In genomic region chr1:10796029-10796944, GRCh38 we compare ENCODE assay signal across 7 cellular contexts. TPM values are rescaled to one million over a fixed set of nuclear protein-coding genes. Genes with fewer than 3 reads are reported as not detected.
DNase-seq lines count a peak whose midpoint lies in the region; ATAC-seq, FAIRE-seq and TF ChIP-seq lines count a peak whose summit lies in the region.

TSS of gene CASZ1 (minus strand) at chr1:10796646. CDS start at chr1:10693889, 102,757 bp downstream.

- no peak within 1 kb of the TSS for H3K27ac ChIP-seq in GM23248

- H3K36me3 ChIP-seq in GM23248 (ENCODE audit: low read depth): no peaks in the 10 kb centered on the region

- DNase-seq in GM23248 (peak; percentile 93), NCI-H2107 treated with DMSO at 0.1 percent for 48 hours (lab: John Stamatoyannopoulos, UW; ENCODE audit: unreplicated experiment) (peak; percentile 89), Right ventricle myocardium inferior (ENCODE audit: missing footprints) (no peak), non-pigmented ciliary epithelial cell (ENCODE audit: low read depth) (peak; percentile 36), GM12892 (ENCODE audit: insufficient read length) (no peak)
- DNase-seq in activated naive CD8-positive, alpha-beta T cell treated with anti-CD3 and anti-CD28 coated beads, Interleukin-2, amount 10 ng/mL, durations not matched to agents 7 days and 5 days: peak; percentile 35
- DNase-seq in activated naive CD4-positive, alpha-beta T cell treated with Interleukin-2 at 50 U/mL for 16 hours: no peak

- ATAC-seq in activated naive CD8-positive, alpha-beta T cell treated with anti-CD3 and anti-CD28 coated beads, Interleukin-2, amount 10 ng/mL, durations not matched to agents 7 days and 5 days (ENCODE audit: low read depth): no peak
- peak; percentile 56 for ATAC-seq in Right ventricle myocardium inferior

- H3K27me3 Mint-ChIP-seq in activated naive CD8-positive, alpha-beta T cell treated with anti-CD3 and anti-CD28 coated beads, Interleukin-2, amount 10 ng/mL, durations not matched to agents 7 days and 5 days: peaks cover 73% of the 10 kb centered on the region

- in situ Hi-C loops in GM23248 (cut with MboI): no loop called here

- H4K20me1 ChIP-seq in GM23248 (ENCODE audit: insufficient read depth): no peaks in the 10 kb centered on the region

- TF ChIP-seq POLR2A in GM12892 (IDR thresholded peaks at IDR 0.05; ENCODE audit: low read depth, low read length): no peak

- H3K9me3 Mint-ChIP-seq in activated naive CD8-positive, alpha-beta T cell treated with anti-CD3 and anti-CD28 coated beads, Interleukin-2, amount 10 ng/mL, durations not matched to agents 7 days and 5 days: no peaks in the 10 kb centered on the region

- H3K4me3 ChIP-seq in GM23248: peak within 1 kb of the TSS; percentile 73

- intact Hi-C loops in Right ventricle myocardium inferior (cut with DNase I): loop anchor here (1.0 to 5.0 kb wide), 2 partner anchors 26 to 264 kb away; no protein-coding TSS in a partner anchor

- peak within 1 kb of the TSS; percentile 85 for H3K4me3 Mint-ChIP-seq in activated naive CD8-positive, alpha-beta T cell treated with anti-CD3 and anti-CD28 coated beads, Interleukin-2, amount 10 ng/mL, durations not matched to agents 7 days and 5 days

- H3K27ac Mint-ChIP-seq in activated naive CD8-positive, alpha-beta T cell treated with anti-CD3 and anti-CD28 coated beads, Interleukin-2, amount 10 ng/mL, durations not matched to agents 7 days and 5 days: no peak within 1 kb of the TSS

- peak within 1 kb of the TSS; percentile 81 for H3K4me2 ChIP-seq in GM23248 (ENCODE audit: unreplicated experiment)

- POLR2A ChIA-PET in activated naive CD8-positive, alpha-beta T cell treated with anti-CD3 and anti-CD28 coated beads, Interleukin-2, amount 10 ng/mL, durations not matched to agents 7 days and 5 days (lab: Charles Lee): no interaction called here

- no peaks in the 10 kb centered on the region for H3K79me2 ChIP-seq in GM23248 (ENCODE audit: insufficient read depth)

- H3F3A ChIP-seq in GM23248 (ENCODE audit: insufficient read depth): no peaks in the 10 kb centered on the region

- peaks cover 10% of the 10 kb centered on the region for H3K4me1 Mint-ChIP-seq in activated naive CD8-positive, alpha-beta T cell treated with anti-CD3 and anti-CD28 coated beads, Interleukin-2, amount 10 ng/mL, durations not matched to agents 7 days and 5 days

- no peaks in the 10 kb centered on the region for H3K36me3 Mint-ChIP-seq in activated naive CD8-positive, alpha-beta T cell treated with anti-CD3 and anti-CD28 coated beads, Interleukin-2, amount 10 ng/mL, durations not matched to agents 7 days and 5 days

- WGBS in GM23248 (ENCODE audit: low coverage in 1 of 2, low lambda C conversion rate in 2 of 2, missing lambda C conversion rate in 2 of 2), 2 experiments: 2 to 3% methylated on average over 14 to 85 of the region's 88 CpGs

- H2AFZ ChIP-seq in GM23248: peak within 1 kb of the TSS; percentile 72

- H3K27me3 ChIP-seq in GM23248 (replicated peaks; ENCODE audit: insufficient read depth): peaks cover 53% of the 10 kb centered on the region

- no peak within 1 kb of the TSS for H3K9ac ChIP-seq in GM23248

- H3K9me2 ChIP-seq in GM23248 (ENCODE audit: insufficient read depth): no peaks in the 10 kb centered on the region

- no peak for FAIRE-seq in GM12892 (lab: Jason Lieb, UNC)

- H3K4me1 ChIP-seq in GM23248 (ENCODE audit: insufficient read depth): no peaks in the 10 kb centered on the region

- no peaks in the 10 kb centered on the region for H3K9me3 ChIP-seq in GM23248 (ENCODE audit: low read depth)

RNA-seq across cellular contexts. Expression of gene CASZ1, which starts in this region (rescaled TPM):
- total RNA-seq in GM23248 (2014; rRNA removed; shearing (Covaris generic)): under 0.01 and 0.54 TPM in 2 replicates
- 0.11 and 0.46 TPM in 2 replicates for polyA plus RNA-seq in GM23248 (2016; fragmentation: Nextera tagmentation; extraction: Ambion mirVana)
- 10 to 100 TPM; 11.0 to 11.5 TPM for total RNA-seq in activated naive CD8-positive, alpha-beta T cell treated with anti-CD3 and anti-CD28 coated beads, Interleukin-2, amount 10 ng/mL, durations not matched to agents 7 days and 5 days
- 58.2 TPM for total RNA-seq in Right ventricle myocardium inferior
- polyA plus RNA-seq in GM12892 (2012; ENCODE audit: missing spikeins): 0.91 TPM

Comparison
In these comparisons a context has a peak if more than half of its experiments do, and no peak if none do; other contexts are left out.
1. Peak in DNase-seq, H3K4me3 ChIP-seq and H3K4me2 ChIP-seq in GM23248; RNA of the gene not detected or under 1 TPM.
2. DNase-seq: peak in NCI-H2107 treated with DMSO at 0.1 percent for 48 hours (single experiment), activated naive CD8-positive, alpha-beta T cell treated with anti-CD3 and anti-CD28 coated beads, Interleukin-2, amount 10 ng/mL, durations not matched to agents 7 days and 5 days (single experiment) and non-pigmented ciliary epithelial cell (single experiment); none in Right ventricle myocardium inferior (single experiment), GM12892 (single experiment) and activated naive CD4-positive, alpha-beta T cell treated with Interleukin-2 at 50 U/mL for 16 hours (single experiment).